ENCODE assay signal across 1 cellular context in genomic region chr19:49498475-49498874, GRCh38.
TF ChIP-seq lines count a peak whose summit lies in the region.

No MANE protein-coding gene starts in this region.

TF ChIP-seq in HCT116, 20 proteins besides CTCF, POLR2A, EP300 and RAD21:
- TF ChIP-seq EZH2phosphoT487 (IDR thresholded peaks at IDR 0.05; ENCODE audit: borderline replicate concordance) (no peak), CBX3 (IDR thresholded peaks at IDR 0.05; ENCODE audit: low read depth) (no peak), ZBTB33 (IDR thresholded peaks at IDR 0.05; ENCODE audit: extremely low read depth, insufficient replicate concordance, low read length) (no peak)
